19 cellular contexts compared by ENCODE assay signal in the genomic region with DNA sequence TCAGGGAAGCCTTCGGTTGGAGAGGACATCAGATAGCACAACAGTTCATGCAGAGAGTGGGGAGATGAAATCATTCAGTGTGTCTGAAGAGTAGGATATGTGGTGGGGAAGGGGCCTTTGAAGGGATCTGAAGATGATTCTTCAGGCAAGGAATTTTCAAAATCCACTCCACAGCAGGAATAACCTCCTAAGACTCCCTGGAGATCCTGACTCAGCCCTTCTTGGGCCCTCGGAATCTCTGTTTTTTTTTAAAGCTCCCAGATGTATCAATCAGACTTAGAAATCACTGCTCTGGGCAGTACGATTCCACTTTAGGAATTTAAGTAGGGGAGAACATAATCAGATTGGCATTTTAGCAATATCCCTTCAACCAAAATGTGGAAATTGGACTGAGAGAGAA. TPM values are rescaled to one million over a fixed set of nuclear protein-coding genes. Genes with fewer than 3 reads are reported as not detected.
DNase-seq lines count a peak whose midpoint lies in the region; ATAC-seq and TF ChIP-seq lines count a peak whose summit lies in the region.
"Had no signal": no experiment of that assay in that cellular context is flagged by ENCODE, and none has a peak within 500 bp of the region (broad histone marks: within the 10 kb centered on the region; RNA-seq: fewer than 3 reads in every experiment).

No MANE protein-coding gene starts in this region.

- no CpG with 5 or more reads among the region's 3 CpGs for WGBS in neuronal stem cell (ENCODE audit: extremely low coverage in 2 of 2, insufficient read length in 2 of 2, insufficient replicate concordance in 1 of 2), 2 donors
- whole genome bisulfite sequencing in suprapubic skin, result 32% methylated on average over 3 of the region's 3 CpGs

- H3K4me2 ChIP-seq in neuronal stem cell (ENCODE audit: insufficient read depth, low read length, poor library complexity, severe bottlenecking), result no peak overlapping the region

- peak overlapping the region; percentile 34; the same call in 1 of the 2 replicates for H3K4me3 Mint-ChIP-seq in HFFc6
- no peak overlapping the region for H3K4me3 Mint-ChIP-seq in chondrocyte (ENCODE audit: unreplicated experiment)
- no peak overlapping the region for H3K4me3 Mint-ChIP-seq in activated T-helper 2 cell treated with anti-CD3 and anti-CD28 coated beads, Interferon-gamma antibody, Interleukin-2, Interleukin-4, amounts not matched to agents 10 μg/mL and 5 μg/mL and 100 μg/mL, durations not matched to agents 14 hours and 24 hours and 36 hours (ENCODE audit: low read depth)
- H3K4me3 Mint-ChIP-seq: CD8-positive, alpha-beta memory T cell had no signal

- H2BK5ac ChIP-seq in neuronal stem cell (ENCODE audit: low read length), result no peak overlapping the region

- H3K14ac ChIP-seq in neuronal stem cell (ENCODE audit: low read length), result no peak overlapping the region

- no peak for TF ChIP-seq EP300 in suprapubic skin (IDR thresholded peaks at IDR 0.05)

- no peak for DNase-seq in HFFc6
- DNase-seq in chondrocyte (ENCODE audit: low spot score), result no peak
- no peak for DNase-seq in neuronal stem cell (ENCODE audit: low spot score)
- no peak for DNase-seq in suprapubic skin (ENCODE audit: low spot score in 2 of 2)
- no peak for DNase-seq in NCI-H2196 (lab: John Stamatoyannopoulos, UW; ENCODE audit: unreplicated experiment)
- DNase-seq in HPDE6-E6E7 (ENCODE audit: extremely low spot score), result no peak
- no peak for DNase-seq in activated T-helper 2 cell treated with anti-CD3 and anti-CD28 coated beads, Interferon-gamma antibody, Interleukin-2, Interleukin-4, amounts not matched to agents 10 μg/mL and 5 μg/mL and 100 μg/mL, durations not matched to agents 14 hours and 24 hours and 36 hours (ENCODE audit: low spot score)
- DNase-seq: CD8-positive, alpha-beta memory T cell; DMS79 treated with DMSO at 0.1 percent for 48 hours; KBM-7; MV-4-11; NCI-H1417; NCI-H187 treated with DMSO at 0.1 percent for 48 hours; NCI-H446; NK-92 treated with Interleukin-12 subunit alpha and Interleukin-12 subunit beta, amount 100 ng/mL, for 24 hours; SIG-M5 had no signal

- H3K4me3 ChIP-seq in neuronal stem cell (ENCODE audit: low read length in 2 of 2) (no peak overlapping the region), suprapubic skin (no peak overlapping the region)

- no peak for TF ChIP-seq CTCF in HFFc6 (IDR thresholded peaks at IDR 0.05)
- TF ChIP-seq CTCF in chondrocyte (IDR thresholded peaks at IDR 0.05), result no peak
- TF ChIP-seq CTCF in suprapubic skin (IDR thresholded peaks at IDR 0.05), result no peak

- no peak overlapping the region for H3K23ac ChIP-seq in neuronal stem cell (ENCODE audit: low read depth, low read length, poor library complexity)

- H3K9me3 Mint-ChIP-seq in HFFc6 (peaks cover 11% of the 10 kb centered on the region), chondrocyte (ENCODE audit: low read depth) (no peaks in the 10 kb centered on the region)
- H3K9me3 Mint-ChIP-seq in activated T-helper 2 cell treated with anti-CD3 and anti-CD28 coated beads, Interferon-gamma antibody, Interleukin-2, Interleukin-4, amounts not matched to agents 10 μg/mL and 5 μg/mL and 100 μg/mL, durations not matched to agents 14 hours and 24 hours and 36 hours, result no peaks in the 10 kb centered on the region

- no peak for ATAC-seq in GM21447 (IDR thresholded peaks at IDR 0.05; ENCODE audit: unreplicated experiment)

- no peak overlapping the region for H2BK120ac ChIP-seq in neuronal stem cell (ENCODE audit: low read depth, low read length)

- H3K9me3 ChIP-seq in neuronal stem cell (replicated peaks in 1 of 2; ENCODE audit: control insufficient read depth in 2 of 2, insufficient read depth in 1 of 2, low read depth in 1 of 2, low read length in 2 of 2), result no peaks in the 10 kb centered on the region
- H3K9me3 ChIP-seq in suprapubic skin, result no peaks in the 10 kb centered on the region

- H3K79me1 ChIP-seq in neuronal stem cell (ENCODE audit: low read depth, low read length), result no peaks in the 10 kb centered on the region

- H3K27me3 ChIP-seq in neuronal stem cell (ENCODE audit: control insufficient read depth in 3 of 3, insufficient read depth in 3 of 3, low read depth in 1 of 3, low read length in 3 of 3) (peaks cover 0 to 31% (median 0%) of the 10 kb centered on the region in 3 experiments), suprapubic skin (no peaks in the 10 kb centered on the region)

- intact Hi-C loops in activated T-helper 2 cell treated with anti-CD3 and anti-CD28 coated beads, Interferon-gamma antibody, Interleukin-2, Interleukin-4, amounts not matched to agents 10 μg/mL and 5 μg/mL and 100 μg/mL, durations not matched to agents 14 hours and 24 hours and 36 hours (cut with micrococcal nuclease), result no loop called here

- no peak overlapping the region for H3K9ac ChIP-seq in neuronal stem cell (ENCODE audit: low read depth, low read length, poor library complexity)

- H3K4me1 ChIP-seq in neuronal stem cell (ENCODE audit: control insufficient read depth in 2 of 2, insufficient read depth in 1 of 2, low read depth in 1 of 2, low read length in 2 of 2) (peaks cover 3 to 13% of the 10 kb centered on the region in 2 donors), suprapubic skin (peaks cover 26% of the 10 kb centered on the region)

- H3K36me3 ChIP-seq in neuronal stem cell (replicated peaks in 1 of 2; ENCODE audit: control insufficient read depth in 2 of 2, insufficient read depth in 2 of 2, low read length in 2 of 2), result no peaks in the 10 kb centered on the region
- no peaks in the 10 kb centered on the region for H3K36me3 ChIP-seq in suprapubic skin

- peaks cover 40% of the 10 kb centered on the region for H3K4me1 Mint-ChIP-seq in HFFc6 (ENCODE audit: low read depth)
- peaks cover 37% of the 10 kb centered on the region for H3K4me1 Mint-ChIP-seq in chondrocyte (ENCODE audit: low read depth)
- H3K4me1 Mint-ChIP-seq in activated T-helper 2 cell treated with anti-CD3 and anti-CD28 coated beads, Interferon-gamma antibody, Interleukin-2, Interleukin-4, amounts not matched to agents 10 μg/mL and 5 μg/mL and 100 μg/mL, durations not matched to agents 14 hours and 24 hours and 36 hours (ENCODE audit: low read depth), result no peaks in the 10 kb centered on the region

- H3K27ac ChIP-seq in neuronal stem cell (replicated peaks; ENCODE audit: low read length) (no peak overlapping the region), suprapubic skin (peak overlapping the region; percentile 83)

- no peak overlapping the region for H3K18ac ChIP-seq in neuronal stem cell (ENCODE audit: low read length)

- no peak overlapping the region for H4K8ac ChIP-seq in neuronal stem cell (ENCODE audit: low read depth, low read length)

- H3K36me3 Mint-ChIP-seq in HFFc6 (ENCODE audit: low read depth) (peaks cover 12% of the 10 kb centered on the region), chondrocyte (ENCODE audit: low read depth) (no peaks in the 10 kb centered on the region)
- H3K36me3 Mint-ChIP-seq in activated T-helper 2 cell treated with anti-CD3 and anti-CD28 coated beads, Interferon-gamma antibody, Interleukin-2, Interleukin-4, amounts not matched to agents 10 μg/mL and 5 μg/mL and 100 μg/mL, durations not matched to agents 14 hours and 24 hours and 36 hours (ENCODE audit: low read depth), result no peaks in the 10 kb centered on the region
- H3K36me3 Mint-ChIP-seq: CD8-positive, alpha-beta memory T cell had no signal

- no peak for TF ChIP-seq POLR2A in suprapubic skin (IDR thresholded peaks at IDR 0.05)

- H3K27me3 Mint-ChIP-seq in HFFc6 (ENCODE audit: insufficient read depth) (peaks cover 8% of the 10 kb centered on the region; the same call in 1 of the 2 replicates), chondrocyte (ENCODE audit: low read depth) (no peaks in the 10 kb centered on the region)
- H3K27me3 Mint-ChIP-seq in activated T-helper 2 cell treated with anti-CD3 and anti-CD28 coated beads, Interferon-gamma antibody, Interleukin-2, Interleukin-4, amounts not matched to agents 10 μg/mL and 5 μg/mL and 100 μg/mL, durations not matched to agents 14 hours and 24 hours and 36 hours (ENCODE audit: low read depth), result no peaks in the 10 kb centered on the region

- peak overlapping the region; percentile 21 for H2AK5ac ChIP-seq in neuronal stem cell (ENCODE audit: low read depth, low read length)

- H4K91ac ChIP-seq in neuronal stem cell (ENCODE audit: low read depth, low read length, poor library complexity), result no peak overlapping the region

- no peak overlapping the region for H2BK15ac ChIP-seq in neuronal stem cell (ENCODE audit: low read length)

- H2BK12ac ChIP-seq in neuronal stem cell (ENCODE audit: low read length), result no peak overlapping the region

- peak overlapping the region; percentile 76 for H3K4ac ChIP-seq in neuronal stem cell (ENCODE audit: low read length)

- H2AFZ ChIP-seq in neuronal stem cell (ENCODE audit: low read length), result no peak overlapping the region

- H3K27ac Mint-ChIP-seq in HFFc6 (peak overlapping the region; percentile 52; the same call in 1 of the 2 replicates), chondrocyte (ENCODE audit: unreplicated experiment) (peak overlapping the region; percentile 9)
- no peak overlapping the region for H3K27ac Mint-ChIP-seq in activated T-helper 2 cell treated with anti-CD3 and anti-CD28 coated beads, Interferon-gamma antibody, Interleukin-2, Interleukin-4, amounts not matched to agents 10 μg/mL and 5 μg/mL and 100 μg/mL, durations not matched to agents 14 hours and 24 hours and 36 hours
- H3K27ac Mint-ChIP-seq: CD8-positive, alpha-beta memory T cell had no signal

RNA-seq across cellular contexts. Expression of a gene that starts 55.5 kb away (rescaled TPM):
- total RNA-seq in HFFc6 (2021; fragmentation: NEBNext Ultra II Directional; extraction: Animal tissue kit (Norgen Biotek cat#: 25700)), result 10 to 100 TPM; 16.6 to 19.5 (median 17.8) TPM
- 13.7 to 24.5 TPM (median 14.4 TPM) in 3 replicates for total RNA-seq in chondrocyte
- 27.3 TPM for polyA plus RNA-seq in neuronal stem cell (2013, experiment 1 of 2)
- polyA plus RNA-seq in neuronal stem cell (2013, experiment 2 of 2), result 26.7 TPM
- 10 to 100 TPM; 18.6 to 24.6 (median 22.7) TPM for total RNA-seq in suprapubic skin
- total RNA-seq in activated T-helper 2 cell treated with anti-CD3 and anti-CD28 coated beads, Interferon-gamma antibody, Interleukin-2, Interleukin-4, amounts not matched to agents 10 μg/mL and 5 μg/mL and 100 μg/mL, durations not matched to agents 14 hours and 24 hours and 36 hours, result 44.4 and 53.3 TPM in 2 replicates

RNA-seq across cellular contexts. Expression of a gene that starts 55.5 kb away (rescaled TPM):
- under 1 TPM in 1 of 6 experiments, not detected in 5; 0.22 TPM for total RNA-seq in HFFc6 (2021; fragmentation: NEBNext Ultra II Directional; extraction: Animal tissue kit (Norgen Biotek cat#: 25700))
- total RNA-seq in chondrocyte (not detected in 3 replicates), suprapubic skin (not detected)
- polyA plus RNA-seq in neuronal stem cell (2013, experiment 1 of 2), result 0.01 TPM
- 0.01 TPM for polyA plus RNA-seq in neuronal stem cell (2013, experiment 2 of 2)
- total RNA-seq in activated T-helper 2 cell treated with anti-CD3 and anti-CD28 coated beads, Interferon-gamma antibody, Interleukin-2, Interleukin-4, amounts not matched to agents 10 μg/mL and 5 μg/mL and 100 μg/mL, durations not matched to agents 14 hours and 24 hours and 36 hours, result 0.16 TPM in 2 replicates
- total RNA-seq: RPMI7951 had no signal
- polyA plus RNA-seq: BJ; CD8-positive, alpha-beta memory T cell had no signal
